ENCODE assay signal across 8 cellular contexts in genomic region chr3:28780480-28780879, GRCh38.
"Had no signal": no experiment of that assay in that cellular context is flagged by ENCODE, and none has a peak within 500 bp of the region (broad histone marks: within the 10 kb centered on the region; RNA-seq: fewer than 3 reads in every experiment).

No MANE protein-coding gene starts in this region.

- ATAC-seq: HCT116, K562 had no signal

- H3K36me3 ChIP-seq: HAP-1 had no signal

- H3K4me1 ChIP-seq: HAP-1 had no signal

- H3K4me3 ChIP-seq: GM23248, HAP-1, K562 had no signal

- H3K9me3 ChIP-seq: HAP-1 had no signal

- DNase-seq: GM23248, GOT3, H7, HFFc6, IMR-90 had no signal

- H3K27ac ChIP-seq: GM23248 had no signal
